Comparison of ENCODE assay signal across 1 cellular context in the genomic region with DNA sequence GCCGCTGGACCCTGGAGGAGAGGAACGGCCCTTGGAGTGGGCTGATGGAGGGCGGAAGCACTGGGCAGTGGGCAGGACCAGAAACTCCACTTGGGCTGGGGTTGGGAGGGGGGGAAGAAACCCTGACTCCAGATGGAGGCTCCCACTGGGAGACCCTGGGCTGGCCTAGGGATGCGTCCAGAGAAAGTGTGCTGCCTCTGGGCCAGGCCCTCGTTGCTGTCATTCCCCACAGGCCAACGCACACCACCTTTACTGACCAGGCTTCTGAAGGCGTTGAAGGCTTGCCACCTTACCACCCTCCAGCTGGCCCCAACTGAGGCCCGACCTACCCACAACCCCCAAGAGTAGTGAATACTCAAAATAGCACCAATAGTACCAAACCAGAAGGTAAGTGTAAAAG.
TF ChIP-seq lines count a peak whose summit lies in the region.

No MANE protein-coding gene starts in this region.

TF ChIP-seq in K562, 482 proteins besides CTCF, POLR2A, EP300 and RAD21:
- TF ChIP-seq RBM22 (IDR thresholded peaks at IDR 0.05; ENCODE audit: low read depth, low read length, poor library complexity, severe bottlenecking): peak; percentile 34
- no peak for TF ChIP-seq MXD1 (CRISPR knock-in tag; IDR thresholded peaks at IDR 0.05; ENCODE audit: borderline replicate concordance, poor library complexity, severe bottlenecking)
- peak; percentile 56 for TF ChIP-seq POLR2G (IDR thresholded peaks at IDR 0.05; ENCODE audit: low read depth, low read length)
- no peak for TF ChIP-seq HDAC6 (IDR thresholded peaks at IDR 0.05; ENCODE audit: low read depth, low read length)
- TF ChIP-seq THAP12 (CRISPR knock-in tag; IDR thresholded peaks at IDR 0.05): no peak
